Comparison of ENCODE assay signal across 1 cellular context in genomic region chr15:70098461-70099166, GRCh38.
TF ChIP-seq lines count a peak whose summit lies in the region.

No MANE protein-coding gene starts in this region.

TF ChIP-seq in IMR-90, 13 proteins besides CTCF, POLR2A, EP300 and RAD21:
- no peak for TF ChIP-seq RCOR1 (IDR thresholded peaks at IDR 0.05; ENCODE audit: insufficient replicate concordance, low read length)
- no peak for TF ChIP-seq CEBPB (IDR thresholded peaks at IDR 0.05; ENCODE audit: low read depth, low read length)
- no peak for TF ChIP-seq FOS (IDR thresholded peaks at IDR 0.05; ENCODE audit: low read depth, low read length)
- no peak for TF ChIP-seq NFE2L2 (IDR thresholded peaks at IDR 0.05; ENCODE audit: low read depth, low read length)
- no peak for TF ChIP-seq CHD1 (IDR thresholded peaks at IDR 0.05; ENCODE audit: low read depth, low read length)
- TF ChIP-seq ELK1 (IDR thresholded peaks at IDR 0.05; ENCODE audit: borderline replicate concordance, low read depth, low read length): no peak
- TF ChIP-seq SMC3 (IDR thresholded peaks at IDR 0.05; ENCODE audit: low read depth, low read length): no peak
- no peak for TF ChIP-seq RFX5 (IDR thresholded peaks at IDR 0.05; ENCODE audit: low read depth, low read length)
- TF ChIP-seq MXI1 (IDR thresholded peaks at IDR 0.05; ENCODE audit: borderline replicate concordance, low read depth, low read length): no peak
- no peak for TF ChIP-seq BHLHE40 (IDR thresholded peaks at IDR 0.05; ENCODE audit: low read depth, low read length)
- TF ChIP-seq MAFK (IDR thresholded peaks at IDR 0.05; ENCODE audit: low read depth, low read length): no peak
- no peak for TF ChIP-seq USF2 (IDR thresholded peaks at IDR 0.05; ENCODE audit: low read depth, low read length)
- TF ChIP-seq MAZ (IDR thresholded peaks at IDR 0.05; ENCODE audit: borderline replicate concordance, low read depth, low read length): no peak
